ENCODE assay signal across 8 cellular contexts in genomic region chr2:68319397-68320117, GRCh38. TPM values are rescaled to one million over a fixed set of nuclear protein-coding genes. Genes with fewer than 3 reads are reported as not detected.
DNase-seq lines count a peak whose midpoint lies in the region; ATAC-seq and TF ChIP-seq lines count a peak whose summit lies in the region.

CNRIP1 (minus strand) TSS chr2:68319949; CDS start chr2:68319400, 549 bp downstream.

- peak within 1 kb of the TSS in 2 of 8 donors; percentile 33 to 57 for H3K27ac Mint-ChIP-seq in CD8-positive, alpha-beta memory T cell
- H3K27ac Mint-ChIP-seq in stimulated activated effector memory CD8-positive, alpha-beta T cell treated with anti-CD3 and anti-CD28 coated beads, Interleukin-12 subunit alpha, Interleukin-12 subunit beta, amount 100 ng/mL, for 72 hours = no peak within 1 kb of the TSS

- H3K4me1 Mint-ChIP-seq in CD8-positive, alpha-beta memory T cell = peaks cover 8 to 23% (median 15%) of the 10 kb centered on the region in 3 donors
- H3K4me1 Mint-ChIP-seq in stimulated activated effector memory CD8-positive, alpha-beta T cell treated with anti-CD3 and anti-CD28 coated beads, Interleukin-12 subunit alpha, Interleukin-12 subunit beta, amount 100 ng/mL, for 72 hours = peaks cover 16% of the 10 kb centered on the region

- peaks cover 17% of the 10 kb centered on the region for H3K27me3 ChIP-seq in CD8-positive, alpha-beta memory T cell (ENCODE audit: insufficient read depth, low read length, poor library complexity, severe bottlenecking)
- H3K27me3 ChIP-seq in SJSA1 (replicated peaks) (0 out of 2 replicates have a peak, but pooled peaks cover 2% of the 10 kb centered on the region), ectodermal cell (ENCODE audit: control insufficient read depth, insufficient read depth, low read length, poor library complexity, severe bottlenecking) (peaks cover 77% of the 10 kb centered on the region), left lung (peaks cover 0 to 36% of the 10 kb centered on the region in 2 donors)

- TF ChIP-seq CTCF in left lung (IDR thresholded peaks at IDR 0.05) = no peak

- DNase-seq in CD8-positive, alpha-beta memory T cell = peak in 2 of 5 donors; percentile 2
- DNase-seq in SJSA1 (ENCODE audit: low read depth in 1 of 2, low spot score in 2 of 2) (peak; percentile 67 to 71), left lung (peak; percentile 62 to 90)
- no peak for DNase-seq in stimulated activated effector memory CD8-positive, alpha-beta T cell treated with anti-CD3 and anti-CD28 coated beads, Interleukin-12 subunit alpha, Interleukin-12 subunit beta, amount 100 ng/mL, for 72 hours (ENCODE audit: low spot score in 2 of 2)
- no peak for DNase-seq in effector CD4-positive, alpha-beta T cell

- peaks cover 11% of the 10 kb centered on the region for H3K4me1 ChIP-seq in CD8-positive, alpha-beta memory T cell (ENCODE audit: insufficient read depth, low read length)
- H3K4me1 ChIP-seq in SJSA1 (replicated peaks) = peaks cover 12% of the 10 kb centered on the region
- peaks cover 12% of the 10 kb centered on the region for H3K4me1 ChIP-seq in ectodermal cell (ENCODE audit: control insufficient read depth, insufficient read depth, low read length)
- peaks cover 0 to 29% of the 10 kb centered on the region in 2 donors for H3K4me1 ChIP-seq in left lung

- no peaks in the 10 kb centered on the region for H3K9me3 ChIP-seq in CD8-positive, alpha-beta memory T cell (ENCODE audit: low read length)
- H3K9me3 ChIP-seq in SJSA1 (replicated peaks) (no peaks in the 10 kb centered on the region), ectodermal cell (ENCODE audit: control insufficient read depth, low read length) (no peaks in the 10 kb centered on the region), left lung (no peaks in the 10 kb centered on the region)

- POLR2A ChIA-PET in CD8-positive, alpha-beta memory T cell (lab: Charles Lee) = interaction anchor here (1.1 kb wide), 1 partner anchor 65 kb away, joined by 3 read pairs; no protein-coding TSS in a partner anchor

- H3K36me3 Mint-ChIP-seq in CD8-positive, alpha-beta memory T cell = no peaks in the 10 kb centered on the region
- no peaks in the 10 kb centered on the region for H3K36me3 Mint-ChIP-seq in stimulated activated effector memory CD8-positive, alpha-beta T cell treated with anti-CD3 and anti-CD28 coated beads, Interleukin-12 subunit alpha, Interleukin-12 subunit beta, amount 100 ng/mL, for 72 hours

- whole genome bisulfite sequencing in ectodermal cell, 2 experiments = 1% methylated on average over 64 of the region's 64 CpGs

- intact Hi-C loops in left lung (cut with DNase I) = no loop called here

- ATAC-seq in HG03432 (IDR thresholded peaks at IDR 0.05; ENCODE audit: unreplicated experiment) (peak; percentile 37), left lung (peak; percentile 76), GM21825 (IDR thresholded peaks at IDR 0.05; ENCODE audit: unreplicated experiment) (no peak)
- peak; percentile 64 for ATAC-seq in stimulated activated effector memory CD8-positive, alpha-beta T cell treated with anti-CD3 and anti-CD28 coated beads, Interleukin-12 subunit alpha, Interleukin-12 subunit beta, amount 100 ng/mL, for 72 hours

- no peak within 1 kb of the TSS for H3K4me3 ChIP-seq in CD8-positive, alpha-beta memory T cell (ENCODE audit: low read length)
- H3K4me3 ChIP-seq in SJSA1 (peak within 1 kb of the TSS; percentile 63), ectodermal cell (ENCODE audit: insufficient read depth, low read depth, low read length) (peak within 1 kb of the TSS; percentile 63), left lung (peak within 1 kb of the TSS; percentile 55 to 59)

- no peaks in the 10 kb centered on the region for H3K36me3 ChIP-seq in CD8-positive, alpha-beta memory T cell (ENCODE audit: insufficient read depth, low read length)
- H3K36me3 ChIP-seq in SJSA1 (0 out of 2 replicates have a peak, but pooled peaks cover 9% of the 10 kb centered on the region), ectodermal cell (ENCODE audit: control insufficient read depth, insufficient read depth, low read length) (no peaks in the 10 kb centered on the region), left lung (no peaks in the 10 kb centered on the region)

- peak within 1 kb of the TSS; percentile 79 to 89 (median 83) for H3K4me3 Mint-ChIP-seq in CD8-positive, alpha-beta memory T cell
- peak within 1 kb of the TSS; percentile 69 for H3K4me3 Mint-ChIP-seq in stimulated activated effector memory CD8-positive, alpha-beta T cell treated with anti-CD3 and anti-CD28 coated beads, Interleukin-12 subunit alpha, Interleukin-12 subunit beta, amount 100 ng/mL, for 72 hours

- no peak within 1 kb of the TSS for H3K27ac ChIP-seq in CD8-positive, alpha-beta memory T cell (ENCODE audit: low read depth, low read length)
- peak within 1 kb of the TSS; percentile 73 for H3K27ac ChIP-seq in SJSA1
- H3K27ac ChIP-seq in ectodermal cell (ENCODE audit: insufficient read depth, low read depth, low read length, poor library complexity, severe bottlenecking) = no peak within 1 kb of the TSS
- peak within 1 kb of the TSS; percentile 88 to 92 for H3K27ac ChIP-seq in left lung

- CTCF ChIA-PET in CD8-positive, alpha-beta memory T cell (lab: Charles Lee) = interaction anchor here (2.2 kb wide), 1 partner anchor 122 kb away, joined by 6 read pairs; no protein-coding TSS in a partner anchor

- H3K9me3 Mint-ChIP-seq in CD8-positive, alpha-beta memory T cell = peaks cover 0 to 3% (median 0%) of the 10 kb centered on the region in 5 donors
- peaks cover 1% of the 10 kb centered on the region for H3K9me3 Mint-ChIP-seq in stimulated activated effector memory CD8-positive, alpha-beta T cell treated with anti-CD3 and anti-CD28 coated beads, Interleukin-12 subunit alpha, Interleukin-12 subunit beta, amount 100 ng/mL, for 72 hours

- peaks cover 35 to 52% of the 10 kb centered on the region in 2 donors for H3K27me3 Mint-ChIP-seq in CD8-positive, alpha-beta memory T cell

RNA-seq across cellular contexts. Expression of gene CNRIP1, which starts in this region (rescaled TPM):
- total RNA-seq in CD8-positive, alpha-beta memory T cell = under 1 TPM in 1 of 2 experiments, not detected in 1; 0.11 TPM
- polyA plus RNA-seq in CD8-positive, alpha-beta memory T cell = not detected
- 5.0 and 14.0 TPM in 2 replicates for total RNA-seq in SJSA1 (2014; rRNA removed; shearing (Covaris generic))
- polyA plus RNA-seq in ectodermal cell (2013, experiment 1 of 4) = 9.3 TPM
- polyA plus RNA-seq in ectodermal cell (2013, experiment 2 of 4) = 7.4 TPM
- polyA plus RNA-seq in ectodermal cell (2013, experiment 3 of 4) = 5.1 TPM
- 5.1 TPM for polyA plus RNA-seq in ectodermal cell (2013, experiment 4 of 4)
- total RNA-seq in left lung = 10 to 100 TPM; 16.9 to 20.1 TPM

Comparison
In these comparisons a context has a peak if more than half of its experiments do, and no peak if none do; other contexts are left out.
1. DNase-seq: peak in SJSA1 (2 of 2) and left lung (2 of 2); none in stimulated activated effector memory CD8-positive, alpha-beta T cell treated with anti-CD3 and anti-CD28 coated beads, Interleukin-12 subunit alpha, Interleukin-12 subunit beta, amount 100 ng/mL, for 72 hours (0 of 2) and effector CD4-positive, alpha-beta T cell (single experiment).
2. H3K27ac ChIP-seq: peak in SJSA1 (single experiment) and left lung (2 of 2); none in CD8-positive, alpha-beta memory T cell (single experiment) and ectodermal cell (single experiment).